Comparison of ENCODE assay signal across 27 cellular contexts in the genomic region with DNA sequence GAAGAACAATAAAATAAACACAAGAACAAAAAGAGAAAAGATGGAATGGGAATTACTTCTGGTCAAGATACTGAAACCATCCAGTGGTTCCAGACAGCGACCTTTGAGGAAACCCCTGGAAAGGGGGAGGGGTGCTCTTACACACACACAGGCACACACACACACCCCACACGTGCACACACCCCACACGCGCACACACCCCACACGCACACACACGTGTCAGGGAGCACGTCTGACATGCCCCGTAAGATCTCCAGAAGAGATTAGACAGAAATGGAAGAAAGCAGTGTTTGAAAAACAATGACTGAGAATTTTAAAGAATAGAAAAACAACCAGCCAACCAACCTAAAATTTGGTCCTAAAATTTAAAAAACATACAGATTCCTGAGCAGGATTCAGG. TPM values are rescaled to one million over a fixed set of nuclear protein-coding genes. Genes with fewer than 3 reads are reported as not detected.
DNase-seq lines count a peak whose midpoint lies in the region; ATAC-seq, FAIRE-seq and TF ChIP-seq lines count a peak whose summit lies in the region.
"Had no signal": no experiment of that assay in that cellular context is flagged by ENCODE, and none has a peak within 500 bp of the region (broad histone marks: within the 10 kb centered on the region; RNA-seq: fewer than 3 reads in every experiment).

No MANE protein-coding gene starts in this region.

- BruUV-seq in K562 (replicated peaks; lab: Mats Ljungman, UMichigan), result no TSS peak

- no peak overlapping the region for H3K9ac ChIP-seq in K562 (ENCODE audit: insufficient read depth in 1 of 2, low read depth in 2 of 2, low read length in 2 of 2)
- H3K9ac ChIP-seq: KMS-11 had no signal

- no peak overlapping the region for H3K4me2 ChIP-seq in K562 (ENCODE audit: insufficient read depth, low read length)
- H3K4me2 ChIP-seq: KMS-11 had no signal

- peaks cover 4% of the 10 kb centered on the region for H3K36me3 Mint-ChIP-seq in activated CD8-positive, alpha-beta T cell treated with anti-CD3 and anti-CD28 coated beads, Interleukin-2, amount 10 ng/mL, durations not matched to agents 7 days and 5 days (ENCODE audit: low read depth)
- H3K36me3 Mint-ChIP-seq in activated CD8-positive, alpha-beta T cell treated with anti-CD3 and anti-CD28 coated beads for 36 hours (ENCODE audit: low read depth), result peaks cover 8% of the 10 kb centered on the region
- peaks cover 42% of the 10 kb centered on the region for H3K36me3 Mint-ChIP-seq in nephron progenitor cell (ENCODE audit: low read depth)

- FAIRE-seq in K562 (lab: Jason Lieb, UNC), result no peak
- FAIRE-seq: D721Med, GM18507, H1 had no signal

- no peak overlapping the region for H3K4me3 Mint-ChIP-seq in activated CD8-positive, alpha-beta T cell treated with anti-CD3 and anti-CD28 coated beads, Interleukin-2, amount 10 ng/mL, durations not matched to agents 7 days and 5 days
- no peak overlapping the region for H3K4me3 Mint-ChIP-seq in activated CD8-positive, alpha-beta T cell treated with anti-CD3 and anti-CD28 coated beads for 36 hours
- H3K4me3 Mint-ChIP-seq in nephron progenitor cell, result no peak overlapping the region
- H3K4me3 Mint-ChIP-seq: CD14-positive monocyte had no signal

- H3K4me3 ChIP-seq in K562, result no peak overlapping the region

- DNase-seq in activated CD8-positive, alpha-beta T cell treated with anti-CD3 and anti-CD28 coated beads, Interleukin-2, amount 10 ng/mL, durations not matched to agents 7 days and 5 days, result no peak
- DNase-seq in activated CD8-positive, alpha-beta T cell treated with anti-CD3 and anti-CD28 coated beads for 36 hours, result no peak
- DNase-seq in K562 (ENCODE audit: extremely low read depth in 1 of 4, low spot score in 3 of 4), result peak in 1 of 4 experiments; percentile 10
- DNase-seq in nephron progenitor cell, result no peak
- no peak for DNase-seq in activated gamma-delta T cell (lab: John Stamatoyannopoulos, UW)
- DNase-seq in MV-4-11 (lab: John Stamatoyannopoulos, UW), result no peak
- DNase-seq: 8988T, ACHN, BE2C, HCEC 1CT, IMR-90, MM.1S, NCI-H1048, NCI-H1417, NCI-H1694, NCI-H2081, NCI-H2227 treated with DMSO at 0.1 percent for 48 hours, NCI-H510A, NCI-H69, SHP77 treated with DMSO at 0.1 percent for 48 hours had no signal

- H3K79me2 ChIP-seq in K562 (ENCODE audit: control insufficient read depth, insufficient read depth, low read length), result no peaks in the 10 kb centered on the region

- TF ChIP-seq RAD21 in K562 (CRISPR knock-in tag; conservative IDR thresholded peaks at IDR 0.05 in 1 of 2, IDR thresholded peaks at IDR 0.05 in 1 of 2), result no peak

- CTCF ChIA-PET in activated CD8-positive, alpha-beta T cell treated with anti-CD3 and anti-CD28 coated beads, Interleukin-2, amount 10 ng/mL, durations not matched to agents 7 days and 5 days (lab: Charles Lee), result interaction anchor here (1.2 kb wide), 1 partner anchor 21 kb away, joined by 3 read pairs; no protein-coding TSS in a partner anchor
- CTCF ChIA-PET in activated CD8-positive, alpha-beta T cell treated with anti-CD3 and anti-CD28 coated beads for 36 hours (lab: Charles Lee), result interaction anchor here (0.9 kb wide), 1 partner anchor 11 kb away, joined by 3 read pairs; no protein-coding TSS in a partner anchor
- CTCF ChIA-PET in K562 (lab: Yijun Ruan, JAX; ENCODE audit: low intra/inter-chr PET ratio), result interaction anchor here (0.7 kb wide), 1 partner anchor 140 kb away, joined by 11 read pairs; no protein-coding TSS in a partner anchor

- H3K9me3 Mint-ChIP-seq in activated CD8-positive, alpha-beta T cell treated with anti-CD3 and anti-CD28 coated beads, Interleukin-2, amount 10 ng/mL, durations not matched to agents 7 days and 5 days (ENCODE audit: insufficient read depth), result no peaks in the 10 kb centered on the region
- no peaks in the 10 kb centered on the region for H3K9me3 Mint-ChIP-seq in activated CD8-positive, alpha-beta T cell treated with anti-CD3 and anti-CD28 coated beads for 36 hours
- H3K9me3 Mint-ChIP-seq in nephron progenitor cell, result peaks cover 4% of the 10 kb centered on the region
- H3K9me3 Mint-ChIP-seq: CD14-positive monocyte had no signal

- no peak overlapping the region for H2AFZ ChIP-seq in K562 (ENCODE audit: low read depth, low read length)

- H3K27ac Mint-ChIP-seq in activated CD8-positive, alpha-beta T cell treated with anti-CD3 and anti-CD28 coated beads, Interleukin-2, amount 10 ng/mL, durations not matched to agents 7 days and 5 days, result peak overlapping the region; percentile 40
- no peak overlapping the region for H3K27ac Mint-ChIP-seq in activated CD8-positive, alpha-beta T cell treated with anti-CD3 and anti-CD28 coated beads for 36 hours
- peak overlapping the region; percentile 30 for H3K27ac Mint-ChIP-seq in nephron progenitor cell
- H3K27ac Mint-ChIP-seq: CD14-positive monocyte had no signal

- in situ Hi-C loops in K562 (cut with MboI), result no loop called here

- ATAC-seq in activated CD8-positive, alpha-beta T cell treated with anti-CD3 and anti-CD28 coated beads, Interleukin-2, amount 10 ng/mL, durations not matched to agents 7 days and 5 days, result no peak
- no peak for ATAC-seq in activated CD8-positive, alpha-beta T cell treated with anti-CD3 and anti-CD28 coated beads for 36 hours
- no peak for ATAC-seq in K562
- ATAC-seq in GM19467 (IDR thresholded peaks at IDR 0.05; ENCODE audit: unreplicated experiment), result no peak
- ATAC-seq: Panc1 had no signal

- POLR2A ChIA-PET in activated CD8-positive, alpha-beta T cell treated with anti-CD3 and anti-CD28 coated beads, Interleukin-2, amount 10 ng/mL, durations not matched to agents 7 days and 5 days (lab: Charles Lee), result interaction anchor here (0.8 kb wide), 1 partner anchor 1149 kb away, joined by 3 read pairs; no protein-coding TSS in a partner anchor
- POLR2A ChIA-PET in activated CD8-positive, alpha-beta T cell treated with anti-CD3 and anti-CD28 coated beads for 36 hours (lab: Charles Lee), result no interaction called here
- POLR2A ChIA-PET in K562 (lab: Yijun Ruan, JAX), result interaction anchor here (0.6 to 2.1 kb wide), 3 partner anchors 7 to 196 kb away, joined by 3 to 7 read pairs (median 4); no protein-coding TSS in a partner anchor

- no peak for TF ChIP-seq POLR2A in K562 (conservative IDR thresholded peaks at IDR 0.05)

- no peaks in the 10 kb centered on the region for H3K9me1 ChIP-seq in K562 (ENCODE audit: control insufficient read depth, insufficient read depth, low read length)

- peaks cover 6 to 11% of the 10 kb centered on the region in 2 experiments; a peak in 4 of 5 replicates for H3K4me1 ChIP-seq in K562 (replicated peaks in 1 of 2; ENCODE audit: control insufficient read depth in 2 of 2, insufficient read depth in 2 of 2, low read length in 2 of 2)
- H3K4me1 ChIP-seq: BE2C had no signal

- 47% methylated on average over 8 of the region's 8 CpGs for WGBS in K562 (ENCODE audit: insufficient coverage, low coverage, missing lambda C conversion rate)

- no peaks in the 10 kb centered on the region for H3K27me3 Mint-ChIP-seq in activated CD8-positive, alpha-beta T cell treated with anti-CD3 and anti-CD28 coated beads, Interleukin-2, amount 10 ng/mL, durations not matched to agents 7 days and 5 days (ENCODE audit: low read depth)
- no peaks in the 10 kb centered on the region for H3K27me3 Mint-ChIP-seq in activated CD8-positive, alpha-beta T cell treated with anti-CD3 and anti-CD28 coated beads for 36 hours
- no peaks in the 10 kb centered on the region for H3K27me3 Mint-ChIP-seq in nephron progenitor cell (ENCODE audit: low read depth, poor library complexity)

- H3K9me3 ChIP-seq in K562 (replicated peaks; ENCODE audit: control insufficient read depth, insufficient read depth, low read depth, low read length), result no peaks in the 10 kb centered on the region
- H3K9me3 ChIP-seq: BE2C had no signal

- H3K27me3 ChIP-seq in K562 (ENCODE audit: control insufficient read depth in 2 of 2, insufficient read depth in 2 of 2, low read length in 2 of 2), result no peaks in the 10 kb centered on the region
- H3K27me3 ChIP-seq: BE2C had no signal

- H3K36me3 ChIP-seq in K562 (ENCODE audit: control insufficient read depth, insufficient read depth, low read length), result no peaks in the 10 kb centered on the region
- H3K36me3 ChIP-seq: BE2C had no signal

- no peaks in the 10 kb centered on the region for H3K4me1 Mint-ChIP-seq in activated CD8-positive, alpha-beta T cell treated with anti-CD3 and anti-CD28 coated beads, Interleukin-2, amount 10 ng/mL, durations not matched to agents 7 days and 5 days (ENCODE audit: low read depth)
- H3K4me1 Mint-ChIP-seq in activated CD8-positive, alpha-beta T cell treated with anti-CD3 and anti-CD28 coated beads for 36 hours (ENCODE audit: low read depth), result no peaks in the 10 kb centered on the region
- peaks cover 37% of the 10 kb centered on the region for H3K4me1 Mint-ChIP-seq in nephron progenitor cell
- H3K4me1 Mint-ChIP-seq: CD14-positive monocyte had no signal

- no peak for TF ChIP-seq EP300 in K562 (IDR thresholded peaks at IDR 0.05; ENCODE audit: low read length)

- no peak for TF ChIP-seq CTCF in activated CD8-positive, alpha-beta T cell treated with anti-CD3 and anti-CD28 coated beads for 36 hours (IDR thresholded peaks at IDR 0.05)
- TF ChIP-seq CTCF in K562 (IDR thresholded peaks at IDR 0.05 in 2 of 3, conservative IDR thresholded peaks at IDR 0.05 in 1 of 3; ENCODE audit: insufficient read depth in 2 of 3, low read depth in 1 of 3, low read length in 3 of 3), result no peak
- no peak for TF ChIP-seq CTCF in nephron progenitor cell (IDR thresholded peaks at IDR 0.05)

- no peak overlapping the region for H3K27ac ChIP-seq in K562 (ENCODE audit: extremely low read depth, low read depth, low read length)
- H3K27ac ChIP-seq: KMS-11 had no signal

- intact Hi-C loops in activated CD8-positive, alpha-beta T cell treated with anti-CD3 and anti-CD28 coated beads for 36 hours (cut with micrococcal nuclease), result no loop called here
- intact Hi-C loops in K562 (cut with micrococcal nuclease), result loop anchor here (5.0 kb wide), 1 partner anchor 36 kb away; no protein-coding TSS in a partner anchor

- no peaks in the 10 kb centered on the region for H4K20me1 ChIP-seq in K562 (replicated peaks; ENCODE audit: control insufficient read depth, insufficient read depth, low read length)

RNA-seq across cellular contexts. Expression of a gene that starts 45.3 kb away (rescaled TPM):
- total RNA-seq in activated CD8-positive, alpha-beta T cell treated with anti-CD3 and anti-CD28 coated beads, Interleukin-2, amount 10 ng/mL, durations not matched to agents 7 days and 5 days, result 100 to 1,000 TPM; 255 to 261 TPM
- total RNA-seq in activated CD8-positive, alpha-beta T cell treated with anti-CD3 and anti-CD28 coated beads for 36 hours, result 100 to 1,000 TPM; 250 to 260 TPM
- 343 and 1,124 TPM in 2 replicates for total RNA-seq in K562 (2011; cell fraction: chromatin; rRNA removed; ENCODE audit: low replicate concordance)
- 877 TPM in 2 replicates for total RNA-seq in K562 (2011; cell fraction: nucleolus; rRNA removed)
- total RNA-seq in K562 (2011; cell fraction: nucleoplasm; rRNA removed), result 433 and 475 TPM in 2 replicates
- total RNA-seq in K562 (2014; rRNA removed), result 214 and 239 TPM in 2 replicates
- 11.2 and 13.9 TPM in 2 replicates for total RNA-seq in K562 (2014; rRNA removed; fragmentation: Illumina TruSeq; extraction: Trizol)
- 50.9 and 61.1 TPM in 2 replicates for total RNA-seq in K562 (2015; rRNA removed; fragmentation: Illumina TruSeq; extraction: Trizol)
- total RNA-seq in K562 (2021), result 605 and 663 TPM in 2 replicates
- polyA plus RNA-seq in K562 (2011; rRNA removed), result 49.8 and 133 TPM in 2 replicates
- polyA plus RNA-seq in K562 (2011; cell fraction: cytosol; rRNA removed), result 159 and 260 TPM in 2 replicates
- 627 and 766 TPM in 2 replicates for polyA plus RNA-seq in K562 (2011; cell fraction: nucleus; rRNA removed)
- polyA plus RNA-seq in K562 (2012), result 153 and 283 TPM in 2 replicates
- polyA plus RNA-seq in K562 (2014; fragmentation: Illumina TruSeq; extraction: Trizol), result 49.9 and 181 TPM in 2 replicates
- polyA plus RNA-seq in K562 (2014; fragmentation: Nextera tagmentation; extraction: Ambion mirVana), result under 1 TPM; 0.15 to 0.20 TPM
- 157 and 181 TPM in 2 replicates for polyA plus RNA-seq in K562 (2014; rRNA removed)
- 59.1 and 70.2 TPM in 2 replicates for polyA minus RNA-seq in K562 (2011; rRNA and poly(A)+ RNA removed)
- 455 and 1,011 TPM in 2 replicates for polyA minus RNA-seq in K562 (2011; cell fraction: cytosol; rRNA and poly(A)+ RNA removed)
- 200 and 251 TPM in 2 replicates for polyA minus RNA-seq in K562 (2011; cell fraction: nucleus; rRNA and poly(A)+ RNA removed)
